1 cellular context compared by ENCODE assay signal in genomic region chr5:115895821-115896220, GRCh38.
TF ChIP-seq lines count a peak whose summit lies in the region.

No MANE protein-coding gene starts in this region.

TF ChIP-seq in SK-N-SH treated with all-trans-retinoic acid at 6 μM for 48 hours, 23 proteins besides CTCF, POLR2A, EP300 and RAD21 (continued from another document):
- TF ChIP-seq, protein P1, sequence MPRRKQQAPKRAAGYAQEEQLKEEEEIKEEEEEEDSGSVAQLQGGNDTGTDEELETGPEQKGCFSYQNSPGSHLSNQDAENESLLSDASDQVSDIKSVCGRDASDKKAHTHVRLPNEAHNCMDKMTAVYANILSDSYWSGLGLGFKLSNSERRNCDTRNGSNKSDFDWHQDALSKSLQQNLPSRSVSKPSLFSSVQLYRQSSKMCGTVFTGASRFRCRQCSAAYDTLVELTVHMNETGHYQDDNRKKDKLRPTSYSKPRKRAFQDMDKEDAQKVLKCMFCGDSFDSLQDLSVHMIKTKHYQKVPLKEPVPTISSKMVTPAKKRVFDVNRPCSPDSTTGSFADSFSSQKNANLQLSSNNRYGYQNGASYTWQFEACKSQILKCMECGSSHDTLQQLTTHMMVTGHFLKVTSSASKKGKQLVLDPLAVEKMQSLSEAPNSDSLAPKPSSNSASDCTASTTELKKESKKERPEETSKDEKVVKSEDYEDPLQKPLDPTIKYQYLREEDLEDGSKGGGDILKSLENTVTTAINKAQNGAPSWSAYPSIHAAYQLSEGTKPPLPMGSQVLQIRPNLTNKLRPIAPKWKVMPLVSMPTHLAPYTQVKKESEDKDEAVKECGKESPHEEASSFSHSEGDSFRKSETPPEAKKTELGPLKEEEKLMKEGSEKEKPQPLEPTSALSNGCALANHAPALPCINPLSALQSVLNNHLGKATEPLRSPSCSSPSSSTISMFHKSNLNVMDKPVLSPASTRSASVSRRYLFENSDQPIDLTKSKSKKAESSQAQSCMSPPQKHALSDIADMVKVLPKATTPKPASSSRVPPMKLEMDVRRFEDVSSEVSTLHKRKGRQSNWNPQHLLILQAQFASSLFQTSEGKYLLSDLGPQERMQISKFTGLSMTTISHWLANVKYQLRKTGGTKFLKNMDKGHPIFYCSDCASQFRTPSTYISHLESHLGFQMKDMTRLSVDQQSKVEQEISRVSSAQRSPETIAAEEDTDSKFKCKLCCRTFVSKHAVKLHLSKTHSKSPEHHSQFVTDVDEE (CRISPR knock-in tag; IDR thresholded peaks at IDR 0.05) = no peak
- TF ChIP-seq RARB (CRISPR knock-in tag; IDR thresholded peaks at IDR 0.05) (no peak), ZFP30 (CRISPR knock-in tag; IDR thresholded peaks at IDR 0.05) (no peak), ZFP3 (CRISPR knock-in tag; IDR thresholded peaks at IDR 0.05) (no peak), SNAI2 (CRISPR knock-in tag; IDR thresholded peaks at IDR 0.05) (no peak), ZNF70 (CRISPR knock-in tag; IDR thresholded peaks at IDR 0.05) (no peak), TCF4 (CRISPR knock-in tag; IDR thresholded peaks at IDR 0.05; ENCODE audit: borderline replicate concordance) (no peak)
- TF ChIP-seq, protein P2, sequence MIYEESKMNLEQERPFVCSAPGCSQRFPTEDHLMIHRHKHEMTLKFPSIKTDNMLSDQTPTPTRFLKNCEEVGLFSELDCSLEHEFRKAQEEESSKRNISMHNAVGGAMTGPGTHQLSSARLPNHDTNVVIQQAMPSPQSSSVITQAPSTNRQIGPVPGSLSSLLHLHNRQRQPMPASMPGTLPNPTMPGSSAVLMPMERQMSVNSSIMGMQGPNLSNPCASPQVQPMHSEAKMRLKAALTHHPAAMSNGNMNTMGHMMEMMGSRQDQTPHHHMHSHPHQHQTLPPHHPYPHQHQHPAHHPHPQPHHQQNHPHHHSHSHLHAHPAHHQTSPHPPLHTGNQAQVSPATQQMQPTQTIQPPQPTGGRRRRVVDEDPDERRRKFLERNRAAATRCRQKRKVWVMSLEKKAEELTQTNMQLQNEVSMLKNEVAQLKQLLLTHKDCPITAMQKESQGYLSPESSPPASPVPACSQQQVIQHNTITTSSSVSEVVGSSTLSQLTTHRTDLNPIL (CRISPR knock-in tag; IDR thresholded peaks at IDR 0.05; ENCODE audit: low read depth) = no peak
